Comparison of ENCODE assay signal across 2 cellular contexts in genomic region chr7:7477641-7478040, GRCh38. TPM values are rescaled to one million over a fixed set of nuclear protein-coding genes. Genes with fewer than 3 reads are reported as not detected.
"Had no signal": no experiment of that assay in that cellular context is flagged by ENCODE, and none has a peak within 500 bp of the region (broad histone marks: within the 10 kb centered on the region; RNA-seq: fewer than 3 reads in every experiment).

No MANE protein-coding gene starts in this region.

RNA-seq across cellular contexts. Expression of gene COL28A1, which starts 58.0 kb away (rescaled TPM):
- total RNA-seq: HT1080 had no signal
- polyA plus RNA-seq: IgD-negative memory B cell had no signal
